In genomic region chr15:32700501-32701150, GRCh38 we compare ENCODE assay signal across 15 cellular contexts. TPM values are rescaled to one million over a fixed set of nuclear protein-coding genes. Genes with fewer than 3 reads are reported as not detected.
"Had no signal": no experiment of that assay in that cellular context is flagged by ENCODE, and none has a peak within 500 bp of the region (broad histone marks: within the 10 kb centered on the region; RNA-seq: fewer than 3 reads in every experiment).

No MANE protein-coding gene starts in this region.

- H3K9me3 Mint-ChIP-seq: activated CD4-positive, alpha-beta T cell treated with anti-CD3 and anti-CD28 coated beads, Interleukin-2, amount 10 ng/mL, durations not matched to agents 24 days and 14 days; activated T-helper 2 cell treated with anti-CD3 and anti-CD28 coated beads, Interferon-gamma antibody, Interleukin-2, Interleukin-4, amounts not matched to agents 10 μg/mL and 5 μg/mL and 100 μg/mL, durations not matched to agents 14 hours and 24 hours and 36 hours; central memory CD8-positive, alpha-beta T cell; stimulated activated naive B cell treated with anti-CD40 and anti-IgM and Interleukin-4, amounts not matched to agents 10 μg/mL and 1 μg/mL and 100 μg/mL, for 72 hours; type B pancreatic cell; WTC11 had no signal

- H3K9me3 ChIP-seq: adrenal gland, right atrium auricular region had no signal

- H3K4me1 Mint-ChIP-seq: activated CD4-positive, alpha-beta T cell treated with anti-CD3 and anti-CD28 coated beads, Interleukin-2, amount 10 ng/mL, durations not matched to agents 24 days and 14 days; central memory CD8-positive, alpha-beta T cell; naive B cell; stimulated activated naive B cell treated with anti-CD40 and anti-IgM and Interleukin-4, amounts not matched to agents 10 μg/mL and 1 μg/mL and 100 μg/mL, for 72 hours had no signal

- H3K27ac Mint-ChIP-seq: activated CD4-positive, alpha-beta T cell treated with anti-CD3 and anti-CD28 coated beads, Interleukin-2, amount 10 ng/mL, durations not matched to agents 24 days and 14 days; activated T-helper 2 cell treated with anti-CD3 and anti-CD28 coated beads, Interferon-gamma antibody, Interleukin-2, Interleukin-4, amounts not matched to agents 10 μg/mL and 5 μg/mL and 100 μg/mL, durations not matched to agents 14 hours and 24 hours and 36 hours; naive B cell; stimulated activated naive B cell treated with anti-CD40 and anti-IgM and Interleukin-4, amounts not matched to agents 10 μg/mL and 1 μg/mL and 100 μg/mL, for 72 hours; type B pancreatic cell; WTC11 had no signal

- ATAC-seq: stimulated activated naive B cell treated with anti-CD40 and anti-IgM and Interleukin-4, amounts not matched to agents 10 μg/mL and 1 μg/mL and 100 μg/mL, for 72 hours; WTC11 had no signal

- DNase-seq: activated CD4-positive, alpha-beta T cell treated with anti-CD3 and anti-CD28 coated beads, Interleukin-2, amount 10 ng/mL, durations not matched to agents 24 days and 14 days; activated naive CD4-positive, alpha-beta T cell treated with anti-CD3 and anti-CD28 coated beads, Interleukin-2, amount 50 U/mL, for 16 hours; adrenal gland; kidney; naive B cell; posterior cingulate gyrus; stimulated activated CD4-positive, alpha-beta T cell treated with anti-CD3 and anti-CD28 coated beads, Interleukin-1b, Interleukin-23, amount 100 ng/mL, for 48 hours; stimulated activated naive B cell treated with anti-CD40 and anti-IgM and Interleukin-4, amounts not matched to agents 10 μg/mL and 1 μg/mL and 100 μg/mL, for 72 hours; substantia nigra; T-helper 1 cell had no signal

- H3K36me3 Mint-ChIP-seq: naive B cell; stimulated activated naive B cell treated with anti-CD40 and anti-IgM and Interleukin-4, amounts not matched to agents 10 μg/mL and 1 μg/mL and 100 μg/mL, for 72 hours; type B pancreatic cell; WTC11 had no signal

- H3K27ac ChIP-seq: adrenal gland, right atrium auricular region had no signal

- H3K36me3 ChIP-seq: adrenal gland, right atrium auricular region had no signal

- H3K4me3 Mint-ChIP-seq: activated CD4-positive, alpha-beta T cell treated with anti-CD3 and anti-CD28 coated beads, Interleukin-2, amount 10 ng/mL, durations not matched to agents 24 days and 14 days; central memory CD8-positive, alpha-beta T cell; naive B cell; stimulated activated naive B cell treated with anti-CD40 and anti-IgM and Interleukin-4, amounts not matched to agents 10 μg/mL and 1 μg/mL and 100 μg/mL, for 72 hours; type B pancreatic cell; WTC11 had no signal

- H3K27me3 ChIP-seq: adrenal gland, right atrium auricular region had no signal

- H3K4me3 ChIP-seq: adrenal gland, right atrium auricular region had no signal

- H3K4me1 ChIP-seq: adrenal gland, right atrium auricular region had no signal

RNA-seq across cellular contexts. Expression of gene GREM1, which starts 17.2 kb away (rescaled TPM):
- total RNA-seq: activated CD4-positive, alpha-beta T cell treated with anti-CD3 and anti-CD28 coated beads, Interleukin-2, amount 10 ng/mL, durations not matched to agents 24 days and 14 days; activated T-helper 2 cell treated with anti-CD3 and anti-CD28 coated beads, Interferon-gamma antibody, Interleukin-2, Interleukin-4, amounts not matched to agents 10 μg/mL and 5 μg/mL and 100 μg/mL, durations not matched to agents 14 hours and 24 hours and 36 hours had no signal
